ENCODE assay signal across 17 cellular contexts in the genomic region with DNA sequence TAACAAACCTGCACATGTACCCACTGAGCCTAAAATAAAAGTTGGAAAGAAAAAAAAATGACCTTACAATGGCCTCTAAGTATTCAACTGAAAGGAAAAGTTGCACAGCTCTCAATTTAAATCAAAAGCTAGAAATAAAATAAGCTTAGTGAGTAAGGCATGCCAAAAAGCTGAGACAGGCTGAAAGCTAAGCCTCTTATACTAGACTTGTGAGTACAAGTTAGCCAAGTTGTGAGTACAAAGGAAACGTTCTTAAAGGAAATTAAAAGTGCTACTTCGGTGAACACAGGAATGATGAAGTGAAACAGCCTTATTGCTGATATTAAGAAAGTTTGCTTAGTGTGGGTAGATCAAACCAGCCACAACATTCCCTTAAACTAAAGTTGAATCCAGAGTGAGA.
DNase-seq lines count a peak whose midpoint lies in the region; ATAC-seq and TF ChIP-seq lines count a peak whose summit lies in the region.
"Had no signal": no experiment of that assay in that cellular context is flagged by ENCODE, and none has a peak within 500 bp of the region (broad histone marks: within the 10 kb centered on the region; RNA-seq: fewer than 3 reads in every experiment).

No MANE protein-coding gene starts in this region.

- H3K27me3 Mint-ChIP-seq in activated T-helper 17 cell treated with anti-CD3 and anti-CD28 coated beads, Interleukin-2, amount 50 U/mL, for 72 hours: no peaks in the 10 kb centered on the region
- H3K27me3 Mint-ChIP-seq in activated CD4-positive, alpha-beta T cell treated with anti-CD3 and anti-CD28 coated beads, Interleukin-2, amount 10 ng/mL, durations not matched to agents 24 days and 14 days: no peaks in the 10 kb centered on the region
- H3K27me3 Mint-ChIP-seq: B cell; CD4-positive, alpha-beta memory T cell; IgD-negative memory B cell had no signal

- peak; percentile 6 for DNase-seq in GM03348 (ENCODE audit: low spot score)
- DNase-seq in astrocyte of the spinal cord (ENCODE audit: low read depth, low spot score): peak; percentile 19
- DNase-seq in iris pigment epithelial cell (ENCODE audit: low read depth): peak; percentile 59
- peak; percentile 3 for DNase-seq in skeletal muscle cell (ENCODE audit: low read depth)
- no peak for DNase-seq in occipital lobe (lab: John Stamatoyannopoulos, UW)
- no peak for DNase-seq in activated CD4-positive, alpha-beta T cell treated with anti-CD3 and anti-CD28 coated beads, Interleukin-2, amount 10 ng/mL, durations not matched to agents 24 days and 14 days
- DNase-seq: CD4-positive, alpha-beta memory T cell; DMS79 treated with DMSO at 0.1 percent for 48 hours; GDM1; NCI-H1417 treated with DMSO at 0.1 percent for 48 hours; NCI-H2029 treated with DMSO at 0.1 percent for 48 hours; NCI-H524; SJCRH30 had no signal

- no peaks in the 10 kb centered on the region for H3K4me1 Mint-ChIP-seq in activated T-helper 17 cell treated with anti-CD3 and anti-CD28 coated beads, Interleukin-2, amount 50 U/mL, for 72 hours
- H3K4me1 Mint-ChIP-seq in activated CD4-positive, alpha-beta T cell treated with anti-CD3 and anti-CD28 coated beads, Interleukin-2, amount 10 ng/mL, durations not matched to agents 24 days and 14 days: no peaks in the 10 kb centered on the region
- H3K4me1 Mint-ChIP-seq: B cell; CD4-positive, alpha-beta memory T cell; IgD-negative memory B cell had no signal

- no peak for ATAC-seq in HG03039 (IDR thresholded peaks at IDR 0.05; ENCODE audit: unreplicated experiment)
- no peak for ATAC-seq in activated T-helper 17 cell treated with anti-CD3 and anti-CD28 coated beads, Interleukin-2, amount 50 U/mL, for 72 hours (replicated peaks)

- H3K4me3 ChIP-seq in astrocyte of the spinal cord (ENCODE audit: low read depth, low read length): no peak overlapping the region
- no peak overlapping the region for H3K4me3 ChIP-seq in skeletal muscle cell (ENCODE audit: low read depth, low read length)
- H3K4me3 ChIP-seq: SJCRH30 had no signal

- H3K27ac Mint-ChIP-seq in activated T-helper 17 cell treated with anti-CD3 and anti-CD28 coated beads, Interleukin-2, amount 50 U/mL, for 72 hours: no peak overlapping the region
- H3K27ac Mint-ChIP-seq in activated CD4-positive, alpha-beta T cell treated with anti-CD3 and anti-CD28 coated beads, Interleukin-2, amount 10 ng/mL, durations not matched to agents 24 days and 14 days: no peak overlapping the region
- H3K27ac Mint-ChIP-seq: B cell; CD4-positive, alpha-beta memory T cell; IgD-negative memory B cell had no signal

- peaks cover 8% of the 10 kb centered on the region for H3K9me3 Mint-ChIP-seq in activated T-helper 17 cell treated with anti-CD3 and anti-CD28 coated beads, Interleukin-2, amount 50 U/mL, for 72 hours
- H3K9me3 Mint-ChIP-seq in activated CD4-positive, alpha-beta T cell treated with anti-CD3 and anti-CD28 coated beads, Interleukin-2, amount 10 ng/mL, durations not matched to agents 24 days and 14 days: no peaks in the 10 kb centered on the region

- in situ Hi-C loops in astrocyte of the spinal cord (cut with HindIII; ENCODE audit: low sequenced_read_pairs): no loop called here

- H3K36me3 Mint-ChIP-seq in activated T-helper 17 cell treated with anti-CD3 and anti-CD28 coated beads, Interleukin-2, amount 50 U/mL, for 72 hours (ENCODE audit: low read depth): no peaks in the 10 kb centered on the region
- H3K36me3 Mint-ChIP-seq in activated CD4-positive, alpha-beta T cell treated with anti-CD3 and anti-CD28 coated beads, Interleukin-2, amount 10 ng/mL, durations not matched to agents 24 days and 14 days (ENCODE audit: low read depth): no peaks in the 10 kb centered on the region
- H3K36me3 Mint-ChIP-seq: CD4-positive, alpha-beta memory T cell; IgD-negative memory B cell had no signal

- intact Hi-C loops in activated CD4-positive, alpha-beta T cell treated with anti-CD3 and anti-CD28 coated beads, Interleukin-2, amount 10 ng/mL, durations not matched to agents 24 days and 14 days (cut with micrococcal nuclease): loop anchor here (10.0 kb wide), 1 partner anchor 564 kb away; no protein-coding TSS in a partner anchor

- TF ChIP-seq CTCF in astrocyte of the spinal cord (IDR thresholded peaks at IDR 0.05; ENCODE audit: low read depth, low read length): no peak

- H3K4me3 Mint-ChIP-seq in activated T-helper 17 cell treated with anti-CD3 and anti-CD28 coated beads, Interleukin-2, amount 50 U/mL, for 72 hours: no peak overlapping the region
- no peak overlapping the region for H3K4me3 Mint-ChIP-seq in activated CD4-positive, alpha-beta T cell treated with anti-CD3 and anti-CD28 coated beads, Interleukin-2, amount 10 ng/mL, durations not matched to agents 24 days and 14 days
- H3K4me3 Mint-ChIP-seq: B cell; CD4-positive, alpha-beta memory T cell; IgD-negative memory B cell had no signal

Comparison
In these comparisons a context has a peak if more than half of its experiments do, and no peak if none do; other contexts are left out.
1. DNase-seq: peak in GM03348 (single experiment), astrocyte of the spinal cord (single experiment), iris pigment epithelial cell (single experiment) and skeletal muscle cell (single experiment); none in occipital lobe (single experiment) and activated CD4-positive, alpha-beta T cell treated with anti-CD3 and anti-CD28 coated beads, Interleukin-2, amount 10 ng/mL, durations not matched to agents 24 days and 14 days (single experiment).